8 cellular contexts compared by ENCODE assay signal in the genomic region with DNA sequence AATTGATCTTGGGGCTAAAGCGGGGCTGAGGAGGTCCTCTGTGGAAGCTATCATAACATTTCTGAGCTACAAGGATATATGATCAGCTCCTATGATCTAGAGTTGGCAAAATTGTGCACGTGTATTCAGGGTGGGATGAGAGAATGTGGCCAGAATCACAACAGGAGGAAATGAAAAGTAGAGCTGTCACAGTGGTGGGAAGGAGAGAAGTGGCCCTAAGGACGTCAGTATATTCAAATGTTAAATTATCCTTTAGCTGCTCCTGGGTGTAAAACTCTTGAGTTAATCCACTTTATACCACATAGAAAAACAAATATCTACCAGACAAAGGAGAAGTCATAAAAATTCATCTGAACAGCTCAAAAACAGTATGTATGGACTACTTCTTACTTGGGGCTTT. TPM values are rescaled to one million over a fixed set of nuclear protein-coding genes. Genes with fewer than 3 reads are reported as not detected.
"Had no signal": no experiment of that assay in that cellular context is flagged by ENCODE, and none has a peak within 500 bp of the region (broad histone marks: within the 10 kb centered on the region; RNA-seq: fewer than 3 reads in every experiment).

No MANE protein-coding gene starts in this region.

- H3K27ac ChIP-seq: HL-60, KMS-11 had no signal

- H3K9ac ChIP-seq: KMS-11 had no signal

- H3K4me3 Mint-ChIP-seq: H9, HFFc6, IgD-negative memory B cell had no signal

- ATAC-seq: HCT116 had no signal

- H3K4me1 Mint-ChIP-seq: IgD-negative memory B cell had no signal

- H3K36me3 Mint-ChIP-seq: IgD-negative memory B cell had no signal

- DNase-seq: H9, HFFc6, KBM-7 had no signal

- H3K27ac Mint-ChIP-seq: H9, HFFc6, IgD-negative memory B cell had no signal

- H3K4me2 ChIP-seq: KMS-11 had no signal

RNA-seq across cellular contexts. Expression of a gene that starts 14.8 kb away (rescaled TPM):
- total RNA-seq: HT-29 had no signal
- polyA plus RNA-seq: IgD-negative memory B cell had no signal
